In the genomic region with DNA sequence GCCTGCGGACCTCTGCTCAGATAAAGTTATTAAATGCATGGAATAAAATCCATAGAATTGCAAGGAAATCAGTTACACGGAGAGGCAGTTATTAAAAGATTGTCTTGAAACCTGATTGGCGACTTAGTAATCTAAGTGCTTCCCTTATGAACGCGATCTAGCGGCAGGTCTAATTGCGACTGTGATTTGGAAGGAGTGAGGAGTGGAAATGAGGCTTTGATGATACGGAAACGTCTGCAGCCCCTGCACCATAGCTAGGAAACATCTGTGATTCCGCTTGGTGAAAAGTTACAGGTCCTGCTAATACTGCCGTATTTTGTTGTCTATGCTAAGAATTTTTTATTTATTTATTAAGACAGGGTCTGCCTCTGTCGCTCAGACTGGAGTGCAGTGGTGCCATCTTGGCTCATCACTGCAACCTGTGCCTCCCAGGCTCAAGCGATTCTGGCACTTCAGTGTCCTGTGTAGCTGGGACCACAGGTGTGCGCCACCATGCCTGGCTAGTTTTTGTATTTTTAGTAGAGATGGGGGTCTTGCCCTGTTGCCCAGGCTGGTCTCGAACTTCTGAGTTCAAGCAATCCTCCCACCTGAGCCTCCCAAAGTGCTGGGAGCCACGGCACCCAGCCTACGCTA, we compare ENCODE assay signal across 8 cellular contexts. TPM values are rescaled to one million over a fixed set of nuclear protein-coding genes. Genes with fewer than 3 reads are reported as not detected.
DNase-seq lines count a peak whose midpoint lies in the region; ATAC-seq and TF ChIP-seq lines count a peak whose summit lies in the region.

No MANE protein-coding gene starts in this region.

- in situ Hi-C loops in HAP-1 (cut with MboI; ENCODE audit: low sequenced_read_pairs) (loop anchor here (5.0 kb wide), 1 partner anchor 102 kb away; no protein-coding TSS in a partner anchor), KBM-7 (cut with MboI; ENCODE audit: low pct_unique_long_range_greater_than_20kb, low sequenced_read_pairs) (no loop called here)

- H3K27ac Mint-ChIP-seq in T-helper 17 cell = peak overlapping the region; percentile 97

- H3K9me3 ChIP-seq in HAP-1 = no peaks in the 10 kb centered on the region
- H3K9me3 ChIP-seq in T-helper 17 cell (ENCODE audit: control insufficient read depth, low read length, poor library complexity, severe bottlenecking) = no peaks in the 10 kb centered on the region
- no peaks in the 10 kb centered on the region for H3K9me3 ChIP-seq in skeletal muscle satellite cell (replicated peaks; ENCODE audit: low read length)

- no peak for ATAC-seq in T-helper 17 cell
- ATAC-seq in foreskin keratinocyte = no peak
- ATAC-seq in HG03139 (IDR thresholded peaks at IDR 0.05; ENCODE audit: unreplicated experiment) = no peak

- H3K4me1 Mint-ChIP-seq in T-helper 17 cell = peaks cover 19% of the 10 kb centered on the region

- DNase-seq in HAP-1 (ENCODE audit: low spot score in 2 of 2) = no peak
- no peak for DNase-seq in T-helper 17 cell
- peak in 1 of 2 donors; percentile 14 for DNase-seq in foreskin keratinocyte
- DNase-seq in iPS-NIHi11 (ENCODE audit: low spot score) = no peak
- no peak for DNase-seq in KBM-7
- no peak for DNase-seq in NCI-H2171 treated with DMSO at 0.1 percent for 48 hours (lab: John Stamatoyannopoulos, UW)

- peak overlapping the region; percentile 86 for H3K4me2 ChIP-seq in skeletal muscle satellite cell (ENCODE audit: low read length)

- peak overlapping the region; percentile 92 for H3K9ac ChIP-seq in skeletal muscle satellite cell (ENCODE audit: low read depth, low read length)

- TF ChIP-seq CTCF in foreskin keratinocyte (conservative IDR thresholded peaks at IDR 0.05) = no peak

- peak overlapping the region; percentile 87 for H3K4me3 Mint-ChIP-seq in T-helper 17 cell

- H3K4me1 ChIP-seq in HAP-1 (peaks cover 11% of the 10 kb centered on the region), foreskin keratinocyte (no peaks in the 10 kb centered on the region), skeletal muscle satellite cell (ENCODE audit: control insufficient read depth, insufficient read depth, low read length) (peaks cover 12% of the 10 kb centered on the region)

- peaks cover 6% of the 10 kb centered on the region for H3K27me3 Mint-ChIP-seq in T-helper 17 cell

- H3K36me3 ChIP-seq in HAP-1 (replicated peaks) (peaks cover 39% of the 10 kb centered on the region), skeletal muscle satellite cell (ENCODE audit: insufficient read depth, low read length) (peaks cover 14% of the 10 kb centered on the region)

- H3K4me3 ChIP-seq in HAP-1 (peak overlapping the region; percentile 59), skeletal muscle satellite cell (ENCODE audit: low read length) (peak overlapping the region; percentile 93)

- H3K36me3 Mint-ChIP-seq in T-helper 17 cell (ENCODE audit: low read depth) = peaks cover 2% of the 10 kb centered on the region

- H3K27me3 ChIP-seq in HAP-1 (ENCODE audit: low read depth) (no peaks in the 10 kb centered on the region), foreskin keratinocyte (no peaks in the 10 kb centered on the region), skeletal muscle satellite cell (ENCODE audit: control insufficient read depth, insufficient read depth, low read length) (no peaks in the 10 kb centered on the region)

- H3K27ac ChIP-seq in foreskin keratinocyte = peak overlapping the region; percentile 46

RNA-seq across cellular contexts. Expression of a gene that starts 0.9 kb away (rescaled TPM):
- total RNA-seq in T-helper 17 cell = 10 to 100 TPM; 50.9 to 54.7 TPM
- total RNA-seq in foreskin keratinocyte = 80.0 and 81.3 TPM in 2 replicates
- polyA plus RNA-seq in foreskin keratinocyte = 115 and 132 TPM in 2 replicates
- total RNA-seq in skeletal muscle satellite cell (2012; rRNA removed) = 69.0 and 71.4 TPM in 2 replicates

RNA-seq across cellular contexts. Expression of a gene that starts 16.7 kb away (rescaled TPM):
- total RNA-seq in T-helper 17 cell = 1 to 10 TPM; 9.0 to 9.9 TPM
- total RNA-seq in foreskin keratinocyte = 11.0 and 13.9 TPM in 2 replicates
- 18.9 and 23.2 TPM in 2 replicates for polyA plus RNA-seq in foreskin keratinocyte
- 25.6 and 31.5 TPM in 2 replicates for total RNA-seq in skeletal muscle satellite cell (2012; rRNA removed)

RNA-seq across cellular contexts. Expression of a gene that starts 22.8 kb away (rescaled TPM):
- total RNA-seq in T-helper 17 cell (100 to 1,000 TPM; 148 to 163 TPM), foreskin keratinocyte (116 and 119 TPM in 2 replicates)
- 136 and 140 TPM in 2 replicates for polyA plus RNA-seq in foreskin keratinocyte
- 54.8 and 58.5 TPM in 2 replicates for total RNA-seq in skeletal muscle satellite cell (2012; rRNA removed)

RNA-seq across cellular contexts. Expression of a gene that starts 53.6 kb away (rescaled TPM):
- total RNA-seq in T-helper 17 cell (1,000 to 10,000 TPM; 1,653 to 1,678 TPM), foreskin keratinocyte (1,634 and 1,826 TPM in 2 replicates)
- 2,421 and 2,717 TPM in 2 replicates for polyA plus RNA-seq in foreskin keratinocyte
- 803 and 928 TPM in 2 replicates for total RNA-seq in skeletal muscle satellite cell (2012; rRNA removed)
